ENCODE assay signal across 20 cellular contexts in the genomic region with DNA sequence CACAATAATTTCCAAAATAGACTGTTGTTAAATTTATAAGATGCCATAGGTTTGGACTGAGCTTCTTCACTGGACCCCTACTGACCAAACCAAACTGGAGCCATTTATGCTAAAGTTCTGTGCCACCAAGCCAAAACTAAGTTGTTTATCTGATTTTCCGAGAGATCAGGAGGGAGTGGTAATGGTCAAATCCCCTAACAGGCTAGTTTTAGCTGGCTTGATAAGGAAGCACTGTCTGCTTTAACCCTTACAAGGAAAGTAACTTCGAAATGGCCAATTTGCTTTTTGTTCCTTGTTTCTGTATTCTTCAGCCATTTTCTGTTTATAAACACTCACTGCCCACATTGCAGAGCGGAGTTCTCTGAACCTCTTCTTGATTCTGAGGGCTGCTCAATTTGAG.
"Had no signal": no experiment of that assay in that cellular context is flagged by ENCODE, and none has a peak within 500 bp of the region (broad histone marks: within the 10 kb centered on the region; RNA-seq: fewer than 3 reads in every experiment).

No MANE protein-coding gene starts in this region.

- H3K27ac Mint-ChIP-seq: activated CD4-positive, alpha-beta memory T cell treated with anti-CD3 and anti-CD28 coated beads for 36 hours; activated naive CD8-positive, alpha-beta T cell treated with anti-CD3 and anti-CD28 coated beads, Interleukin-2, amount 10 ng/mL, durations not matched to agents 7 days and 5 days; dendritic cell treated with granulocyte-macrophage colony-stimulating factor and Interleukin-4, amounts not matched to agents 40 ng/mL and 50 ng/mL, for 4 days; natural killer cell treated with Interleukin-12 subunit alpha and Interleukin-12 subunit beta and Interleukin-15 and Interleukin-18, amount 100 ng/mL, for 72 hours; T-helper 17 cell had no signal

- H3K4me3 Mint-ChIP-seq: activated CD4-positive, alpha-beta memory T cell treated with anti-CD3 and anti-CD28 coated beads for 36 hours; activated naive CD8-positive, alpha-beta T cell treated with anti-CD3 and anti-CD28 coated beads, Interleukin-2, amount 10 ng/mL, durations not matched to agents 7 days and 5 days; dendritic cell treated with granulocyte-macrophage colony-stimulating factor and Interleukin-4, amounts not matched to agents 40 ng/mL and 50 ng/mL, for 4 days; natural killer cell treated with Interleukin-12 subunit alpha and Interleukin-12 subunit beta and Interleukin-15 and Interleukin-18, amount 100 ng/mL, for 72 hours; T-helper 17 cell had no signal

- H3K9me3 Mint-ChIP-seq: activated CD4-positive, alpha-beta memory T cell treated with anti-CD3 and anti-CD28 coated beads for 36 hours; activated naive CD8-positive, alpha-beta T cell treated with anti-CD3 and anti-CD28 coated beads, Interleukin-2, amount 10 ng/mL, durations not matched to agents 7 days and 5 days; dendritic cell treated with granulocyte-macrophage colony-stimulating factor and Interleukin-4, amounts not matched to agents 40 ng/mL and 50 ng/mL, for 4 days; natural killer cell treated with Interleukin-12 subunit alpha and Interleukin-12 subunit beta and Interleukin-15 and Interleukin-18, amount 100 ng/mL, for 72 hours had no signal

- H3K27me3 Mint-ChIP-seq: dendritic cell treated with granulocyte-macrophage colony-stimulating factor and Interleukin-4, amounts not matched to agents 40 ng/mL and 50 ng/mL, for 4 days had no signal

- H3K36me3 Mint-ChIP-seq: activated CD4-positive, alpha-beta memory T cell treated with anti-CD3 and anti-CD28 coated beads for 36 hours; activated naive CD8-positive, alpha-beta T cell treated with anti-CD3 and anti-CD28 coated beads, Interleukin-2, amount 10 ng/mL, durations not matched to agents 7 days and 5 days; natural killer cell treated with Interleukin-12 subunit alpha and Interleukin-12 subunit beta and Interleukin-15 and Interleukin-18, amount 100 ng/mL, for 72 hours had no signal

- H3K36me3 ChIP-seq: sigmoid colon, spleen, upper lobe of right lung had no signal

- ATAC-seq: left colon; natural killer cell treated with Interleukin-12 subunit alpha and Interleukin-12 subunit beta and Interleukin-15 and Interleukin-18, amount 100 ng/mL, for 72 hours; T-helper 17 cell; upper lobe of right lung had no signal

- H3K9me3 ChIP-seq: sigmoid colon, testis, upper lobe of right lung had no signal

- DNase-seq: activated CD4-positive, alpha-beta memory T cell treated with anti-CD3 and anti-CD28 coated beads for 36 hours; activated CD4-positive, alpha-beta T cell treated with anti-CD3 and anti-CD28 coated beads for 48 hours; activated naive CD4-positive, alpha-beta T cell treated with Interleukin-2 at 50 U/mL for 16 hours; activated naive CD8-positive, alpha-beta T cell treated with anti-CD3 and anti-CD28 coated beads, Interleukin-2, amount 10 ng/mL, durations not matched to agents 7 days and 5 days; activated T-cell treated with anti-CD3 and anti-CD28 coated beads, Interleukin-2, amount 50 U/mL, for 48 hours; amniotic stem cell; effector CD4-positive, alpha-beta T cell; left colon; occipital lobe; sigmoid colon; spleen; stimulated activated CD4-positive, alpha-beta T cell treated with anti-CD3 and anti-CD28 coated beads, Interleukin-4, amount 100 ng/mL, for 1 hour; stimulated activated naive CD4-positive, alpha-beta T cell; SW 1271; T-helper 17 cell; testis; upper lobe of right lung had no signal

- H3K27ac ChIP-seq: foreskin keratinocyte, sigmoid colon, spleen, testis, upper lobe of right lung had no signal

- H3K4me3 ChIP-seq: sigmoid colon, spleen, testis, upper lobe of right lung had no signal

- H3K4me1 Mint-ChIP-seq: activated naive CD8-positive, alpha-beta T cell treated with anti-CD3 and anti-CD28 coated beads, Interleukin-2, amount 10 ng/mL, durations not matched to agents 7 days and 5 days; T-helper 17 cell had no signal

- H3K4me1 ChIP-seq: spleen, testis, upper lobe of right lung had no signal

- H3K27me3 ChIP-seq: foreskin keratinocyte, sigmoid colon, testis, upper lobe of right lung had no signal
